Comparison of ENCODE assay signal across 8 cellular contexts in the genomic region with DNA sequence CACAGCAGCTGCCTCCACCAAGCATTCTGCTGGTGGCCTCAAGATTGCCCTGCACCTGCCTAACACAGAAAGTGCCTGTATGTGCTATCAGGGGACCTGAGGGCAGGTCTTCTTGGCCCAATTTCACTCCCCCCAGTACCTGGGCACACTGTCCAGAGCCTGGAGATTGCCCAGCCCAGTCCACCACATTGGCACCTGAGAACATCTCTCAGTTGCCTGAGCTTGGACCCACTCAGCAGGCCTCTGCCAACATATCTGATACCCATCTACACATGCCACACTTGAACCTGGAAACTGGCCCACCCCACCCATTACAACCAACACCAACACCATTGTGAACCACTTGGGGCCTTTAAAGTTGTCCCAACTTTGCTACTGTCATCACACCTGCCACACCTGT.
"Had no signal": no experiment of that assay in that cellular context is flagged by ENCODE, and none has a peak within 500 bp of the region (broad histone marks: within the 10 kb centered on the region; RNA-seq: fewer than 3 reads in every experiment).

No MANE protein-coding gene starts in this region.

- H3K4me3 ChIP-seq: GM23248, GM23338 had no signal

- H3K4me2 ChIP-seq: GM23338 had no signal

- ATAC-seq: GM23338, HCT116 had no signal

- H2AFZ ChIP-seq: GM23248, GM23338 had no signal

- DNase-seq: GM23248, GOT3, H7, H9, HCEC 1CT, HFFc6 had no signal

- H3K27ac ChIP-seq: GM23248 had no signal

- H3K9ac ChIP-seq: GM23248 had no signal
